ENCODE assay signal across 8 cellular contexts in the genomic region with DNA sequence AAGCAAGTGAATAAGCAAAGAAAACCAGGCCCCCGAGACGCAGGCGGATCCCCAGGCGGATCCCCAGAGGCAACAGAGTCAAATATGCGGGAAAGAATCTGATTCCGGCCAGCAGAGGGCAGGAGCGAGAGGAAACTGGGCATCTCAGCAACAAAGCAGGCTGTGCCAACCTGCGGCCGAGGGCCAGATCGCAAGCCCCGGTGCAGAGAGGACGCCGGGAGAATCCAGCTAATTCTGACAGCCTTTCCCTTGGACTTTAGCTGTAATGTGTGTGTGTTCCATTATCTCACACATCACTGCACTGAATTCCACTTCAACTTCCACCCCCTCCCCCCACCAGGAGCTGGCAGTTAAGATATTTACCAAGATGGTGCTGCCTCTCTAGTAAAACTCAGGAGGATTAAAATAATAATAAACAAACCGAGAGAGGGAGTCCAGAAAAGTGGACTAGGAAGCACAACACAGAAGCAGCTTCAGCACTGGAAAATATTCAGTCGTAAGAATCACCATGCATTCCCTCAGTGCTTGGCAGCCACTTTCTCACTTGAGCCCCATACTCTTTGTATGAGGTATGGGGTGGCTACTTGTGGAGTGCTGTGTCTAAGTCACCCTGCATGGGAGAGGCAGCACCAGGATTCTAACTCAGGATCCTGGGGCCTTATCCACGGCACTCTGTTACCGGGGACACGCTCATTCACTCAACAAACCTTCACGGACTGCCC.
DNase-seq lines count a peak whose midpoint lies in the region; ATAC-seq and TF ChIP-seq lines count a peak whose summit lies in the region.

No MANE protein-coding gene starts in this region.

- intact Hi-C loops in left cardiac atrium (cut with DNase I) (loop anchor here in 1 of 2 donors (2.0 to 10.0 kb wide), 3 partner anchors 65 to 318 kb away; partner anchors contain the start of gene SNX9), vagina (cut with DNase I) (no loop called here)

- no peaks in the 10 kb centered on the region for H3K27me3 ChIP-seq in vagina

- no peaks in the 10 kb centered on the region for H3K36me3 ChIP-seq in vagina

- peak; percentile 39 for ATAC-seq in GM18867 (IDR thresholded peaks at IDR 0.05; ENCODE audit: unreplicated experiment)
- peak; percentile 87 to 95 for ATAC-seq in left cardiac atrium

- peak overlapping the region in 1 of 2 donors; percentile 22 for H3K4me3 ChIP-seq in vagina

- peak; percentile 96 for TF ChIP-seq CTCF in 22Rv1 (IDR thresholded peaks at IDR 0.05)
- peak; percentile 80 to 89 (median 80) for TF ChIP-seq CTCF in vagina (IDR thresholded peaks at IDR 0.05)

- TF ChIP-seq POLR2A in vagina (IDR thresholded peaks at IDR 0.05) = no peak

- peaks cover 36% of the 10 kb centered on the region for H3K4me1 ChIP-seq in vagina

- H3K27ac ChIP-seq in 22Rv1 (peak overlapping the region; percentile 45; the same call in 1 of the 2 replicates), vagina (peak overlapping the region; percentile 54)

- DNase-seq in NCI-H1417 (lab: John Stamatoyannopoulos, UW) (peak; percentile 78 to 93 (median 82)), T follicular helper cell (ENCODE audit: low read depth) (peak; percentile 71), amniotic epithelial cell (ENCODE audit: low read depth) (peak; percentile 72), left cardiac atrium (peak; percentile 91), renal cortical epithelial cell (ENCODE audit: low read depth) (peak; percentile 76), vagina (ENCODE audit: extremely low spot score in 2 of 2) (no peak)

- H3K9me3 ChIP-seq in vagina = no peaks in the 10 kb centered on the region

Comparison
In these comparisons a context has a peak if more than half of its experiments do, and no peak if none do; other contexts are left out.
1. DNase-seq: peak in NCI-H1417 (3 of 3), T follicular helper cell (single experiment), amniotic epithelial cell (single experiment), left cardiac atrium (single experiment) and renal cortical epithelial cell (single experiment); none in vagina (0 of 2).